1 cellular context compared by ENCODE assay signal in the genomic region with DNA sequence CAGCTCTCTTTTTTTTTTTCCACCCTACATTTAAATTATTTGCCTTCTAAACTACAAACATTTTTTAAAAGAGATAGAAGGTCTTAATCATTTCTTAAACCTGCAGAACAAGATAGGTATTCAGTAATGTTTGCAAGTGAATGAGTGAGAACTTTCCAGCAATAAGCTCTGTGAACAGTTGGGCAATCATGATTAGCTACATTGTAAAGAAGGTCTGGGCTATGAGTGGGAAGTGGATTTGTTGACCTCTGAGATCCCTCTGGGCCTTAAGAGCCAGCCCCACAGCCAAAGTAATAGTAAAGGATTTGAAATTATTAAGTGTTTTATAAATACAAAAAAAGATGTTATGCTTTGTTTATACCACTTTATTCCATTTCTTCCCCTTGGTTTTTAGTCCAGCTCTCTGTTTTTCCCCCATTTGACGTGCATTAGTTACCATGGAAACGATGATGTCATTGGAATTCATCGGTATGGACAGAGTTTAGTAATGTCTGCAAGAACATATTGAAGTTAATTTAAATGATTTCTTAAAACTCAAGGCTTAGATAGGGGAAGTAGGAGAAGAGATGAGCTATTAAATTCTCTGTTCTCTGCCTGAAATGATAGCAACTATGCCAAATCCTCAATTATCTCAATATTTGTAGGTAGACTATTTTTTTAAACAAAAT.
TF ChIP-seq lines count a peak whose summit lies in the region.

No MANE protein-coding gene starts in this region.

TF ChIP-seq in K562, 482 proteins besides CTCF, POLR2A, EP300 and RAD21 (continued from another document):
- peak; percentile 15; the same call in 1 of the 2 replicates for TF ChIP-seq CBFA2T3 (IDR thresholded peaks at IDR 0.05)
- peak; percentile 40; the same call in 1 of the 2 replicates for TF ChIP-seq ATF7 (IDR thresholded peaks at IDR 0.05)
- no peak for TF ChIP-seq ZNF384 (IDR thresholded peaks at IDR 0.05; ENCODE audit: low read depth, low read length)
- TF ChIP-seq, protein P1, sequence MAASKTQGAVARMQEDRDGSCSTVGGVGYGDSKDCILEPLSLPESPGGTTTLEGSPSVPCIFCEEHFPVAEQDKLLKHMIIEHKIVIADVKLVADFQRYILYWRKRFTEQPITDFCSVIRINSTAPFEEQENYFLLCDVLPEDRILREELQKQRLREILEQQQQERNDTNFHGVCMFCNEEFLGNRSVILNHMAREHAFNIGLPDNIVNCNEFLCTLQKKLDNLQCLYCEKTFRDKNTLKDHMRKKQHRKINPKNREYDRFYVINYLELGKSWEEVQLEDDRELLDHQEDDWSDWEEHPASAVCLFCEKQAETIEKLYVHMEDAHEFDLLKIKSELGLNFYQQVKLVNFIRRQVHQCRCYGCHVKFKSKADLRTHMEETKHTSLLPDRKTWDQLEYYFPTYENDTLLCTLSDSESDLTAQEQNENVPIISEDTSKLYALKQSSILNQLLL (CRISPR knock-in tag; IDR thresholded peaks at IDR 0.05; ENCODE audit: borderline replicate concordance) = no peak
- TF ChIP-seq ZNF239 (CRISPR knock-in tag; IDR thresholded peaks at IDR 0.05) = no peak
- no peak for TF ChIP-seq ATF1 (CRISPR knock-in tag; IDR thresholded peaks at IDR 0.05)
- no peak for TF ChIP-seq ATF1 (tag; IDR thresholded peaks at IDR 0.05)
- TF ChIP-seq KLF10 (CRISPR knock-in tag; IDR thresholded peaks at IDR 0.05) = no peak
- TF ChIP-seq, protein P2, sequence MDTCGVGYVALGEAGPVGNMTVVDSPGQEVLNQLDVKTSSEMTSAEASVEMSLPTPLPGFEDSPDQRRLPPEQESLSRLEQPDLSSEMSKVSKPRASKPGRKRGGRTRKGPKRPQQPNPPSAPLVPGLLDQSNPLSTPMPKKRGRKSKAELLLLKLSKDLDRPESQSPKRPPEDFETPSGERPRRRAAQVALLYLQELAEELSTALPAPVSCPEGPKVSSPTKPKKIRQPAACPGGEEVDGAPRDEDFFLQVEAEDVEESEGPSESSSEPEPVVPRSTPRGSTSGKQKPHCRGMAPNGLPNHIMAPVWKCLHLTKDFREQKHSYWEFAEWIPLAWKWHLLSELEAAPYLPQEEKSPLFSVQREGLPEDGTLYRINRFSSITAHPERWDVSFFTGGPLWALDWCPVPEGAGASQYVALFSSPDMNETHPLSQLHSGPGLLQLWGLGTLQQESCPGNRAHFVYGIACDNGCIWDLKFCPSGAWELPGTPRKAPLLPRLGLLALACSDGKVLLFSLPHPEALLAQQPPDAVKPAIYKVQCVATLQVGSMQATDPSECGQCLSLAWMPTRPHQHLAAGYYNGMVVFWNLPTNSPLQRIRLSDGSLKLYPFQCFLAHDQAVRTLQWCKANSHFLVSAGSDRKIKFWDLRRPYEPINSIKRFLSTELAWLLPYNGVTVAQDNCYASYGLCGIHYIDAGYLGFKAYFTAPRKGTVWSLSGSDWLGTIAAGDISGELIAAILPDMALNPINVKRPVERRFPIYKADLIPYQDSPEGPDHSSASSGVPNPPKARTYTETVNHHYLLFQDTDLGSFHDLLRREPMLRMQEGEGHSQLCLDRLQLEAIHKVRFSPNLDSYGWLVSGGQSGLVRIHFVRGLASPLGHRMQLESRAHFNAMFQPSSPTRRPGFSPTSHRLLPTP (IDR thresholded peaks at IDR 0.05; ENCODE audit: borderline replicate concordance, extremely low read depth, insufficient read length) = no peak
- TF ChIP-seq ADNP (tag; IDR thresholded peaks at IDR 0.05) = no peak
- no peak for TF ChIP-seq TARDBP (IDR thresholded peaks at IDR 0.05)
- TF ChIP-seq NFE2 (IDR thresholded peaks at IDR 0.05; ENCODE audit: low read depth) = no peak
- no peak for TF ChIP-seq ZNF699 (CRISPR knock-in tag; IDR thresholded peaks at IDR 0.05; ENCODE audit: insufficient replicate concordance)
- no peak for TF ChIP-seq CEBPG (CRISPR knock-in tag; IDR thresholded peaks at IDR 0.05)
- no peak for TF ChIP-seq CEBPG (tag; conservative IDR thresholded peaks at IDR 0.05 in 1 of 2, IDR thresholded peaks at IDR 0.05 in 1 of 2)
- no peak for TF ChIP-seq PHF21A (IDR thresholded peaks at IDR 0.05; ENCODE audit: borderline replicate concordance, low read depth)
- no peak for TF ChIP-seq RBM14 (IDR thresholded peaks at IDR 0.05; ENCODE audit: borderline replicate concordance, insufficient read depth, low read depth, low read length)
- TF ChIP-seq, protein P3, sequence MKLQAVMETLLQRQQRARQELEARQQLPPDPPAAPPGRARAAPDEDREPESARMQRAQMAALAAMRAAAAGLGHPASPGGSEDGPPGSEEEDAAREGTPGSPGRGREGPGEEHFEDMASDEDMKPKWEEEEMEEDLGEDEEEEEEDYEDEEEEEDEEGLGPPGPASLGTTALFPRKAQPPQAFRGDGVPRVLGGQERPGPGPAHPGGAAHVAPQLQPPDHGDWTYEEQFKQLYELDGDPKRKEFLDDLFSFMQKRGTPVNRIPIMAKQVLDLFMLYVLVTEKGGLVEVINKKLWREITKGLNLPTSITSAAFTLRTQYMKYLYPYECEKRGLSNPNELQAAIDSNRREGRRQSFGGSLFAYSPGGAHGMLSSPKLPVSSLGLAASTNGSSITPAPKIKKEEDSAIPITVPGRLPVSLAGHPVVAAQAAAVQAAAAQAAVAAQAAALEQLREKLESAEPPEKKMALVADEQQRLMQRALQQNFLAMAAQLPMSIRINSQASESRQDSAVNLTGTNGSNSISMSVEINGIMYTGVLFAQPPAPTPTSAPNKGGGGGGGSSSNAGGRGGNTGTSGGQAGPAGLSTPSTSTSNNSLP (IDR thresholded peaks at IDR 0.05; ENCODE audit: borderline replicate concordance, low read depth, low read length) = no peak
- TF ChIP-seq HEY1 (CRISPR knock-in tag; IDR thresholded peaks at IDR 0.05; ENCODE audit: borderline replicate concordance) = no peak
- TF ChIP-seq SMARCB1 (IDR thresholded peaks at IDR 0.05; ENCODE audit: insufficient read length, low read depth) = no peak
- no peak for TF ChIP-seq PHTF2 (CRISPR knock-in tag; IDR thresholded peaks at IDR 0.05)
- TF ChIP-seq, protein P4, sequence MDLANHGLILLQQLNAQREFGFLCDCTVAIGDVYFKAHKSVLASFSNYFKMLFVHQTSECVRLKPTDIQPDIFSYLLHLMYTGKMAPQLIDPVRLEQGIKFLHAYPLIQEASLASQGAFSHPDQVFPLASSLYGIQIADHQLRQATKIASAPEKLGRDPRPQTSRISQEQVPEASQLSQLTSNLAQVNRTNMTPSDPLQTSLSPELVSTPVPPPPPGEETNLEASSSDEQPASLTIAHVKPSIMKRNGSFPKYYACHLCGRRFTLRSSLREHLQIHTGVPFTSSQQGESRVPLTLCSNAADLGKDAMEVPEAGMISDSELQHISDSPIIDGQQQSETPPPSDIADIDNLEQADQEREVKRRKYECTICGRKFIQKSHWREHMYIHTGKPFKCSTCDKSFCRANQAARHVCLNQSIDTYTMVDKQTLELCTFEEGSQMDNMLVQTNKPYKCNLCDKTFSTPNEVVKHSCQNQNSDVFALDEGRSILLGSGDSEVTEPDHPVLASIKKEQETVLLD (IDR thresholded peaks at IDR 0.05) = no peak
